9 cellular contexts compared by ENCODE assay signal in genomic region chr14:102510616-102511520, GRCh38. TPM values are rescaled to one million over a fixed set of nuclear protein-coding genes. Genes with fewer than 3 reads are reported as not detected.
DNase-seq lines count a peak whose midpoint lies in the region; ATAC-seq, FAIRE-seq and TF ChIP-seq lines count a peak whose summit lies in the region.
"Had no signal": no experiment of that assay in that cellular context is flagged by ENCODE, and none has a peak within 500 bp of the region (broad histone marks: within the 10 kb centered on the region; RNA-seq: fewer than 3 reads in every experiment).

No MANE protein-coding gene starts in this region.

- H3K36me3 ChIP-seq in PC-9 (ENCODE audit: low read depth) (no peaks in the 10 kb centered on the region), duodenal mucosa (ENCODE audit: control insufficient read depth in 1 of 2, insufficient read depth in 2 of 2, low read length in 2 of 2) (peaks cover 6 to 10% of the 10 kb centered on the region in 2 donors), MG63 (no peaks in the 10 kb centered on the region)
- H3K36me3 ChIP-seq: ovary had no signal

- no peaks in the 10 kb centered on the region for H3K9me2 ChIP-seq in PC-9 (ENCODE audit: insufficient read depth)

- no peaks in the 10 kb centered on the region for H3K4me1 Mint-ChIP-seq in nephron

- no peak overlapping the region for H2AFZ ChIP-seq in PC-9

- H3K4me1 ChIP-seq in PC-9 (replicated peaks; ENCODE audit: insufficient read depth) (peaks cover 31% of the 10 kb centered on the region), duodenal mucosa (ENCODE audit: control insufficient read depth in 1 of 2, insufficient read depth in 2 of 2, low read length in 2 of 2) (peaks cover 28 to 35% of the 10 kb centered on the region in 2 donors)

- peak overlapping the region; percentile 75 to 78 for H3K9ac ChIP-seq in duodenal mucosa (ENCODE audit: low read depth in 1 of 2, low read length in 2 of 2)

- peak overlapping the region in 2 of 3 experiments; percentile 28 to 78 for H3K27ac Mint-ChIP-seq in nephron

- H3F3A ChIP-seq in PC-9 (ENCODE audit: insufficient read depth, low read depth), result peaks cover 22% of the 10 kb centered on the region

- peak; percentile 62 for FAIRE-seq in GM18507 (lab: Jason Lieb, UNC)

- TF ChIP-seq CTCF in PC-9 (conservative IDR thresholded peaks at IDR 0.05) (no peak), nephron (IDR thresholded peaks at IDR 0.05; ENCODE audit: unreplicated experiment in 3 of 3) (no peak), foreskin fibroblast (IDR thresholded peaks at IDR 0.05; ENCODE audit: low read depth, low read length) (no peak)

- BruUV-seq in PC-9 (replicated peaks; lab: Mats Ljungman, UMichigan), result TSS peak; percentile 14

- H3K27me3 ChIP-seq in PC-9 (ENCODE audit: insufficient read depth, low read depth) (no peaks in the 10 kb centered on the region), duodenal mucosa (ENCODE audit: control insufficient read depth in 1 of 2, insufficient read depth in 2 of 2, low read length in 2 of 2) (no peaks in the 10 kb centered on the region), MG63 (no peaks in the 10 kb centered on the region)
- H3K27me3 ChIP-seq: ovary had no signal

- DNase-seq in GM18507 (ENCODE audit: extremely low spot score, insufficient read length, low read depth) (no peak), PC-9 (peak in 1 of 2 experiments; percentile 78), MG63 (no peak), foreskin fibroblast (no peak)

- no peaks in the 10 kb centered on the region for H3K79me2 ChIP-seq in PC-9 (ENCODE audit: low read depth)

- no peaks in the 10 kb centered on the region for H3K9me3 ChIP-seq in PC-9 (ENCODE audit: insufficient read depth, low read depth)
- H3K9me3 ChIP-seq in duodenal mucosa (ENCODE audit: control insufficient read depth in 1 of 2, low read length in 2 of 2), result no peaks in the 10 kb centered on the region
- no peaks in the 10 kb centered on the region for H3K9me3 ChIP-seq in MG63
- H3K9me3 ChIP-seq: ovary had no signal

- peak overlapping the region; percentile 99 for H3K4me2 ChIP-seq in PC-9

- H3K27ac ChIP-seq in PC-9, result no peak overlapping the region
- peak overlapping the region; percentile 94 for H3K27ac ChIP-seq in duodenal mucosa (ENCODE audit: low read depth, low read length)

- peak overlapping the region; percentile 91 for H3K4me3 ChIP-seq in PC-9
- H3K4me3 ChIP-seq in duodenal mucosa (ENCODE audit: low read depth in 1 of 2, low read length in 2 of 2), result peak overlapping the region; percentile 65 to 76
- no peak overlapping the region for H3K4me3 ChIP-seq in MG63
- H3K4me3 ChIP-seq in foreskin fibroblast (ENCODE audit: low read depth in 1 of 2, low read length in 2 of 2), result peak overlapping the region in 1 of 2 donors; percentile 57

- CTCF ChIA-PET in PC-9 (lab: Charles Lee), result no interaction called here

- H3K9me3 Mint-ChIP-seq in nephron, result no peaks in the 10 kb centered on the region

- no peaks in the 10 kb centered on the region for H3K36me3 Mint-ChIP-seq in nephron (ENCODE audit: low read depth)

- intact Hi-C loops in PC-9 (cut with micrococcal nuclease; ENCODE audit: unreplicated experiment), result loop anchor here (2.0 to 10.0 kb wide), 2 partner anchors 546 to 882 kb away; partner anchors contain the start of gene DYNC1H1

- H3K4me3 Mint-ChIP-seq in nephron, result peak overlapping the region; percentile 84 to 88 (median 85)

- peaks cover 7% of the 10 kb centered on the region for H3K27me3 Mint-ChIP-seq in nephron (ENCODE audit: low read depth)

- POLR2A ChIA-PET in PC-9 (lab: Charles Lee; ENCODE audit: unreplicated experiment), result interaction anchor here (0.6 to 0.7 kb wide), 3 partner anchors 417 to 935 kb away, joined by 3 to 4 read pairs (median 4); no protein-coding TSS in a partner anchor

- ATAC-seq in GM21528 (IDR thresholded peaks at IDR 0.05; ENCODE audit: low FRiP score, unreplicated experiment) (no peak), HG02852 (IDR thresholded peaks at IDR 0.05; ENCODE audit: unreplicated experiment) (no peak)

- no peaks in the 10 kb centered on the region for H4K20me1 ChIP-seq in PC-9 (ENCODE audit: insufficient read depth)

RNA-seq across cellular contexts. Expression of gene ANKRD9, which starts 1.3 kb away (rescaled TPM):
- 44.6 and 68.8 TPM in 2 replicates for total RNA-seq in PC-9 (2021)
- 10.5 and 13.0 TPM in 2 replicates for total RNA-seq in MG63 (2014; rRNA removed; shearing (Covaris generic); ENCODE audit: low replicate concordance)
